Comparison of ENCODE assay signal across 18 cellular contexts in the genomic region with DNA sequence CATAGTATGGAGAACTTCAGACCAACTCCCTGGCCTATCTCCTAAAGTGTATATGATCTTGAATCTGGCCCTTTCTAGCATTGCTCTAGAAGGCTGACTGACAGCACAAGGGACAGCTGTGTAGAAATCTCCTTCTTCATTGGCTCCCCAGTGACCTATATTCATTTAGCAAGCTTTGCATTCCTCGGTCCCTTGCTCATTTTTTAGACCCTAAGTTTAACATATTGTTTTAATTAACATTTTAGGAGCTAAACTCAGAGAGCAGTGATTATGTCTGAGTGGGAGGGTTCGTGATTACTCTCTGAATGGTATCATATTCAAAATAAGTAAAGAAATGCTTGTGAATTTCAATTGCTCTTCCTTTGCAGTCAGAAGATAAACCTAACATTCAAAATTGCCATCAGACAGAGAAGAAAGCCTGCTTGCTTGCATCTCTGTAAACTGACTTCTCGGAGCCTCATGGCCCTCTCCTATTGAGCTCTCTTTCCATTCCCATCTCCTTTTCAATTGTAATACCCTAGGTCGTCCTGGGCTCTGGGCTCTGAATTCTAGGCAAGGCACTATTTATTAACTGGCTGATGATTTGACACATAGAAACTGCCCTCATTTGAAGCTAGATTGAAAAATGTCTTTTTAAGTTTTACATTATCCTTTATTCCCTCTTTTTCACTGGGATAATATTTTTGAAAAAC.
"Had no signal": no experiment of that assay in that cellular context is flagged by ENCODE, and none has a peak within 500 bp of the region (broad histone marks: within the 10 kb centered on the region; RNA-seq: fewer than 3 reads in every experiment).

No MANE protein-coding gene starts in this region.

- H3K36me3 Mint-ChIP-seq: activated naive CD8-positive, alpha-beta T cell treated with anti-CD3 and anti-CD28 coated beads, Interleukin-2, amount 10 ng/mL, durations not matched to agents 7 days and 5 days; natural killer cell treated with Interleukin-12 subunit alpha and Interleukin-12 subunit beta and Interleukin-15 and Interleukin-18, amount 100 ng/mL, for 72 hours had no signal

- H3K9me3 Mint-ChIP-seq: activated naive CD4-positive, alpha-beta T cell treated with anti-CD3 and anti-CD28 coated beads for 36 hours; activated naive CD8-positive, alpha-beta T cell treated with anti-CD3 and anti-CD28 coated beads, Interleukin-2, amount 10 ng/mL, durations not matched to agents 7 days and 5 days; natural killer cell treated with Interleukin-12 subunit alpha and Interleukin-12 subunit beta and Interleukin-15 and Interleukin-18, amount 100 ng/mL, for 72 hours had no signal

- H3K27me3 Mint-ChIP-seq: activated CD4-positive, alpha-beta T cell treated with anti-CD3 and anti-CD28 coated beads for 36 hours had no signal

- H3K4me3 Mint-ChIP-seq: activated CD4-positive, alpha-beta T cell treated with anti-CD3 and anti-CD28 coated beads for 36 hours; activated naive CD4-positive, alpha-beta T cell treated with anti-CD3 and anti-CD28 coated beads for 36 hours; activated naive CD8-positive, alpha-beta T cell treated with anti-CD3 and anti-CD28 coated beads, Interleukin-2, amount 10 ng/mL, durations not matched to agents 7 days and 5 days; activated T-cell treated with anti-CD3 and anti-CD28 coated beads, Interleukin-2, amount 50 U/mL, for 72 hours; natural killer cell treated with Interleukin-12 subunit alpha and Interleukin-12 subunit beta and Interleukin-15 and Interleukin-18, amount 100 ng/mL, for 72 hours had no signal

- ATAC-seq: activated CD4-positive, alpha-beta T cell treated with anti-CD3 and anti-CD28 coated beads for 36 hours; activated T-cell treated with anti-CD3 and anti-CD28 coated beads, Interleukin-2, amount 50 U/mL, for 72 hours; heart right ventricle; left cardiac atrium; natural killer cell treated with Interleukin-12 subunit alpha and Interleukin-12 subunit beta and Interleukin-15 and Interleukin-18, amount 100 ng/mL, for 72 hours had no signal

- H3K4me1 Mint-ChIP-seq: activated CD4-positive, alpha-beta T cell treated with anti-CD3 and anti-CD28 coated beads for 36 hours; activated naive CD8-positive, alpha-beta T cell treated with anti-CD3 and anti-CD28 coated beads, Interleukin-2, amount 10 ng/mL, durations not matched to agents 7 days and 5 days had no signal

- DNase-seq: activated CD4-positive, alpha-beta T cell treated with anti-CD3 and anti-CD28 coated beads for 36 hours; activated CD4-positive, alpha-beta T cell treated with anti-CD3 and anti-CD28 coated beads, Interleukin-2, amount 50 U/mL, for 4 hours; activated effector memory CD4-positive, alpha-beta T cell treated with Interleukin-2 at 50 U/mL for 16 hours; activated naive CD4-positive, alpha-beta T cell treated with anti-CD3 and anti-CD28 coated beads for 36 hours; activated naive CD8-positive, alpha-beta T cell treated with anti-CD3 and anti-CD28 coated beads, Interleukin-2, amount 10 ng/mL, durations not matched to agents 7 days and 5 days; activated T-cell treated with anti-CD3 and anti-CD28 coated beads, Interleukin-2, amount 50 U/mL, for 72 hours; cortex of kidney; effector CD4-positive, alpha-beta T cell; erythroblast; heart right ventricle; islet precursor cell; left cardiac atrium; ovary; stimulated activated CD4-positive, alpha-beta T cell treated with anti-CD3 and anti-CD28 coated beads, Interleukin-12 subunit alpha, Interleukin-12 subunit beta, amount 100 ng/mL, for 4 hours; stomach; T-helper 1 cell; uterus had no signal

- H3K27ac Mint-ChIP-seq: activated CD4-positive, alpha-beta T cell treated with anti-CD3 and anti-CD28 coated beads for 36 hours; activated naive CD4-positive, alpha-beta T cell treated with anti-CD3 and anti-CD28 coated beads for 36 hours; activated naive CD8-positive, alpha-beta T cell treated with anti-CD3 and anti-CD28 coated beads, Interleukin-2, amount 10 ng/mL, durations not matched to agents 7 days and 5 days; activated T-cell treated with anti-CD3 and anti-CD28 coated beads, Interleukin-2, amount 50 U/mL, for 72 hours; natural killer cell treated with Interleukin-12 subunit alpha and Interleukin-12 subunit beta and Interleukin-15 and Interleukin-18, amount 100 ng/mL, for 72 hours had no signal
